1 cellular context compared by ENCODE assay signal in the genomic region with DNA sequence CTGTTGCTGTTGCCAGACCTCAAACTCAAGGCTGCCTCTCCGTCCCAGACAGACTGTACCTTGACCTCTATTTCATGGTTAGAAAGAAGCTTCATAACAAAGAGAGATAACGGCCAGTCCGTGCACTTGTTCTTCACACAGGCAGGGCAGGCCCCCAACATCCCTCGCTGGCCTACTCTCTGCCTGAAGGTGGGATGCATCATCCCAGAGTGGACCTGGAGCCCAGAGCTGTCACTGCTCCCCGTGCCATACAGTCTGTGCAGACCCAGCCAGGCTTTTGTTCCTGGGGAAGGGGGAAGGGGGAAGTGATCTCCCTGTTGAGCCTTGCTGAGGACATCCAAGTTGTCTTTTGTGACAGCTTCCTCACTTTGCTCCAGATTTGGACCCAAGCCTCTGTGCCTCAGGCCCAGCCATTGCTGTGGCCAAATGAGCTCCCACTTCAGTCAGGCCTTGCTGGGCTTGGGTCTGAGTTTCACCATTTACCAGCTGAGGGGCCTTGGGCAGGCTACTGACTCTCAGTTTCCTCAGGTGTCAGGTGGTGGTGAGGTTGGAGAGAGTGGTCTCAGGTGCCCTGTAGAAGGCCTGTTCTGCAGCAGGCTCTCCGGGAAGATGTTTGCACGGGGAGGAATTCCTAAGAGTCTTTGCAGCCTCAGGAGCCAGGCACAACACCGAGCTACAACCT.
TF ChIP-seq lines count a peak whose summit lies in the region.

No MANE protein-coding gene starts in this region.

TF ChIP-seq in HepG2, 621 proteins besides CTCF, POLR2A, EP300 and RAD21 (continued from another document and continues in another):
- TF ChIP-seq, protein P1, sequence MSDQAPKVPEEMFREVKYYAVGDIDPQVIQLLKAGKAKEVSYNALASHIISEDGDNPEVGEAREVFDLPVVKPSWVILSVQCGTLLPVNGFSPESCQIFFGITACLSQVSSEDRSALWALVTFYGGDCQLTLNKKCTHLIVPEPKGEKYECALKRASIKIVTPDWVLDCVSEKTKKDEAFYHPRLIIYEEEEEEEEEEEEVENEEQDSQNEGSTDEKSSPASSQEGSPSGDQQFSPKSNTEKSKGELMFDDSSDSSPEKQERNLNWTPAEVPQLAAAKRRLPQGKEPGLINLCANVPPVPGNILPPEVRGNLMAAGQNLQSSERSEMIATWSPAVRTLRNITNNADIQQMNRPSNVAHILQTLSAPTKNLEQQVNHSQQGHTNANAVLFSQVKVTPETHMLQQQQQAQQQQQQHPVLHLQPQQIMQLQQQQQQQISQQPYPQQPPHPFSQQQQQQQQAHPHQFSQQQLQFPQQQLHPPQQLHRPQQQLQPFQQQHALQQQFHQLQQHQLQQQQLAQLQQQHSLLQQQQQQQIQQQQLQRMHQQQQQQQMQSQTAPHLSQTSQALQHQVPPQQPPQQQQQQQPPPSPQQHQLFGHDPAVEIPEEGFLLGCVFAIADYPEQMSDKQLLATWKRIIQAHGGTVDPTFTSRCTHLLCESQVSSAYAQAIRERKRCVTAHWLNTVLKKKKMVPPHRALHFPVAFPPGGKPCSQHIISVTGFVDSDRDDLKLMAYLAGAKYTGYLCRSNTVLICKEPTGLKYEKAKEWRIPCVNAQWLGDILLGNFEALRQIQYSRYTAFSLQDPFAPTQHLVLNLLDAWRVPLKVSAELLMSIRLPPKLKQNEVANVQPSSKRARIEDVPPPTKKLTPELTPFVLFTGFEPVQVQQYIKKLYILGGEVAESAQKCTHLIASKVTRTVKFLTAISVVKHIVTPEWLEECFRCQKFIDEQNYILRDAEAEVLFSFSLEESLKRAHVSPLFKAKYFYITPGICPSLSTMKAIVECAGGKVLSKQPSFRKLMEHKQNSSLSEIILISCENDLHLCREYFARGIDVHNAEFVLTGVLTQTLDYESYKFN (CRISPR knock-in tag; conservative IDR thresholded peaks at IDR 0.05) = 0 out of 2 replicates have a peak, but pooled peaks have one; percentile 39
- TF ChIP-seq ASH2L (IDR thresholded peaks at IDR 0.05; ENCODE audit: insufficient read length, low read depth, low read length) (no peak), GZF1 (CRISPR knock-in tag; IDR thresholded peaks at IDR 0.05) (no peak), RXRB (CRISPR knock-in tag; IDR thresholded peaks at IDR 0.05; ENCODE audit: borderline replicate concordance) (peak; percentile 55; the same call in 1 of the 2 replicates), XRCC5 (optimal IDR thresholded peaks at IDR 0.05; ENCODE audit: low read length) (no peak), SOX13 (IDR thresholded peaks at IDR 0.05) (no peak), SOX13 (CRISPR knock-in tag; conservative IDR thresholded peaks at IDR 0.05 in 1 of 2, IDR thresholded peaks at IDR 0.05 in 1 of 2) (peak in 1 of 2 experiments; percentile 71; a peak in 1 of 4 replicates), FOXC1 (CRISPR knock-in tag; IDR thresholded peaks at IDR 0.05; ENCODE audit: borderline replicate concordance) (no peak), FOXO1 (CRISPR knock-in tag; IDR thresholded peaks at IDR 0.05) (no peak; the same call in 1 of the 2 replicates), ZNF570 (CRISPR knock-in tag; IDR thresholded peaks at IDR 0.05; ENCODE audit: borderline replicate concordance) (no peak), RXRA (CRISPR knock-in tag; IDR thresholded peaks at IDR 0.05) (0 out of 2 replicates have a peak, but pooled peaks have one; percentile 40), ZMYM4 (CRISPR knock-in tag; IDR thresholded peaks at IDR 0.05) (peak; percentile 28; the same call in 1 of the 2 replicates), MTA3 (CRISPR knock-in tag; IDR thresholded peaks at IDR 0.05) (no peak), TARDBP (CRISPR knock-in tag; IDR thresholded peaks at IDR 0.05) (0 out of 2 replicates have a peak, but pooled peaks have one; percentile 16), FOXK1 (CRISPR knock-in tag; IDR thresholded peaks at IDR 0.05; ENCODE audit: borderline replicate concordance, low read depth) (no peak), ZNF232 (CRISPR knock-in tag; IDR thresholded peaks at IDR 0.05; ENCODE audit: borderline replicate concordance) (no peak), BCL6 (CRISPR knock-in tag; IDR thresholded peaks at IDR 0.05) (peak; percentile 87), HHEX (CRISPR knock-in tag; IDR thresholded peaks at IDR 0.05) (no peak), EHMT2 (IDR thresholded peaks at IDR 0.05; ENCODE audit: borderline replicate concordance, low read depth, low read length) (no peak), ZNF598 (CRISPR knock-in tag; IDR thresholded peaks at IDR 0.05; ENCODE audit: borderline replicate concordance) (no peak), PAWR (CRISPR knock-in tag; IDR thresholded peaks at IDR 0.05; ENCODE audit: borderline replicate concordance) (no peak), HNF4A (CRISPR knock-in tag; IDR thresholded peaks at IDR 0.05) (peak; percentile 82), POLR2AphosphoS5 (IDR thresholded peaks at IDR 0.05; ENCODE audit: low read depth, low read length) (no peak), YY1 (IDR thresholded peaks at IDR 0.05; ENCODE audit: insufficient read depth, insufficient replicate concordance, low read depth, low read length) (no peak), ARNTL (CRISPR knock-in tag; IDR thresholded peaks at IDR 0.05) (no peak), ZNF331 (CRISPR knock-in tag; IDR thresholded peaks at IDR 0.05) (no peak), MATR3 (CRISPR knock-in tag; IDR thresholded peaks at IDR 0.05) (no peak), GABPB1 (CRISPR knock-in tag; IDR thresholded peaks at IDR 0.05) (no peak), ATAD3A (CRISPR knock-in tag; IDR thresholded peaks at IDR 0.05) (no peak), IKZF1 (IDR thresholded peaks at IDR 0.05) (no peak), ZNF670 (CRISPR knock-in tag; IDR thresholded peaks at IDR 0.05; ENCODE audit: borderline replicate concordance) (no peak), ZFY (CRISPR knock-in tag; IDR thresholded peaks at IDR 0.05) (peak; percentile 43; the same call in 1 of the 2 replicates)
- TF ChIP-seq, protein P2, sequence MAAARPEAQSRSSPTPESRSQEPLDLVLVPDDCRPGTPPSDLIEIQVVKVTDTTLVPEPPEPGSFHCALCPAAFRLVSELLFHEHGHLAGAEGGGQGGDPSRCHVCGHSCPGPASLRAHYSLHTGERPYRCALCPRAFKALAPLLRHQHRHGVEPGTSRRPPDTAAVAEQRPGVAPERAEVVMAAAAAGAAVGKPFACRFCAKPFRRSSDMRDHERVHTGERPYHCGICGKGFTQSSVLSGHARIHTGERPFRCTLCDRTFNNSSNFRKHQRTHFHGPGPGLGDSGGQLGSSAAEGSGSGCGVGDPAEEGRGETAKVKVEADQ (CRISPR knock-in tag; IDR thresholded peaks at IDR 0.05; ENCODE audit: borderline replicate concordance) = no peak
- TF ChIP-seq, protein P3, sequence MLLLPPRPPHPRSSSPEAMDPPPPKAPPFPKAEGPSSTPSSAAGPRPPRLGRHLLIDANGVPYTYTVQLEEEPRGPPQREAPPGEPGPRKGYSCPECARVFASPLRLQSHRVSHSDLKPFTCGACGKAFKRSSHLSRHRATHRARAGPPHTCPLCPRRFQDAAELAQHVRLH (CRISPR knock-in tag; IDR thresholded peaks at IDR 0.05; ENCODE audit: borderline replicate concordance, low read depth) = no peak
- TF ChIP-seq, protein P4, sequence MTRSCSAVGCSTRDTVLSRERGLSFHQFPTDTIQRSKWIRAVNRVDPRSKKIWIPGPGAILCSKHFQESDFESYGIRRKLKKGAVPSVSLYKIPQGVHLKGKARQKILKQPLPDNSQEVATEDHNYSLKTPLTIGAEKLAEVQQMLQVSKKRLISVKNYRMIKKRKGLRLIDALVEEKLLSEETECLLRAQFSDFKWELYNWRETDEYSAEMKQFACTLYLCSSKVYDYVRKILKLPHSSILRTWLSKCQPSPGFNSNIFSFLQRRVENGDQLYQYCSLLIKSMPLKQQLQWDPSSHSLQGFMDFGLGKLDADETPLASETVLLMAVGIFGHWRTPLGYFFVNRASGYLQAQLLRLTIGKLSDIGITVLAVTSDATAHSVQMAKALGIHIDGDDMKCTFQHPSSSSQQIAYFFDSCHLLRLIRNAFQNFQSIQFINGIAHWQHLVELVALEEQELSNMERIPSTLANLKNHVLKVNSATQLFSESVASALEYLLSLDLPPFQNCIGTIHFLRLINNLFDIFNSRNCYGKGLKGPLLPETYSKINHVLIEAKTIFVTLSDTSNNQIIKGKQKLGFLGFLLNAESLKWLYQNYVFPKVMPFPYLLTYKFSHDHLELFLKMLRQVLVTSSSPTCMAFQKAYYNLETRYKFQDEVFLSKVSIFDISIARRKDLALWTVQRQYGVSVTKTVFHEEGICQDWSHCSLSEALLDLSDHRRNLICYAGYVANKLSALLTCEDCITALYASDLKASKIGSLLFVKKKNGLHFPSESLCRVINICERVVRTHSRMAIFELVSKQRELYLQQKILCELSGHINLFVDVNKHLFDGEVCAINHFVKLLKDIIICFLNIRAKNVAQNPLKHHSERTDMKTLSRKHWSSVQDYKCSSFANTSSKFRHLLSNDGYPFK (CRISPR knock-in tag; IDR thresholded peaks at IDR 0.05; ENCODE audit: borderline replicate concordance) = no peak
- TF ChIP-seq, protein P5, sequence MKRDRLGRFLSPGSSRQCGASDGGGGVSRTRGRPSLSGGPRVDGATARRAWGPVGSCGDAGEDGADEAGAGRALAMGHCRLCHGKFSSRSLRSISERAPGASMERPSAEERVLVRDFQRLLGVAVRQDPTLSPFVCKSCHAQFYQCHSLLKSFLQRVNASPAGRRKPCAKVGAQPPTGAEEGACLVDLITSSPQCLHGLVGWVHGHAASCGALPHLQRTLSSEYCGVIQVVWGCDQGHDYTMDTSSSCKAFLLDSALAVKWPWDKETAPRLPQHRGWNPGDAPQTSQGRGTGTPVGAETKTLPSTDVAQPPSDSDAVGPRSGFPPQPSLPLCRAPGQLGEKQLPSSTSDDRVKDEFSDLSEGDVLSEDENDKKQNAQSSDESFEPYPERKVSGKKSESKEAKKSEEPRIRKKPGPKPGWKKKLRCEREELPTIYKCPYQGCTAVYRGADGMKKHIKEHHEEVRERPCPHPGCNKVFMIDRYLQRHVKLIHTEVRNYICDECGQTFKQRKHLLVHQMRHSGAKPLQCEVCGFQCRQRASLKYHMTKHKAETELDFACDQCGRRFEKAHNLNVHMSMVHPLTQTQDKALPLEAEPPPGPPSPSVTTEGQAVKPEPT (CRISPR knock-in tag; IDR thresholded peaks at IDR 0.05; ENCODE audit: low read depth) = no peak
- TF ChIP-seq, protein P6, sequence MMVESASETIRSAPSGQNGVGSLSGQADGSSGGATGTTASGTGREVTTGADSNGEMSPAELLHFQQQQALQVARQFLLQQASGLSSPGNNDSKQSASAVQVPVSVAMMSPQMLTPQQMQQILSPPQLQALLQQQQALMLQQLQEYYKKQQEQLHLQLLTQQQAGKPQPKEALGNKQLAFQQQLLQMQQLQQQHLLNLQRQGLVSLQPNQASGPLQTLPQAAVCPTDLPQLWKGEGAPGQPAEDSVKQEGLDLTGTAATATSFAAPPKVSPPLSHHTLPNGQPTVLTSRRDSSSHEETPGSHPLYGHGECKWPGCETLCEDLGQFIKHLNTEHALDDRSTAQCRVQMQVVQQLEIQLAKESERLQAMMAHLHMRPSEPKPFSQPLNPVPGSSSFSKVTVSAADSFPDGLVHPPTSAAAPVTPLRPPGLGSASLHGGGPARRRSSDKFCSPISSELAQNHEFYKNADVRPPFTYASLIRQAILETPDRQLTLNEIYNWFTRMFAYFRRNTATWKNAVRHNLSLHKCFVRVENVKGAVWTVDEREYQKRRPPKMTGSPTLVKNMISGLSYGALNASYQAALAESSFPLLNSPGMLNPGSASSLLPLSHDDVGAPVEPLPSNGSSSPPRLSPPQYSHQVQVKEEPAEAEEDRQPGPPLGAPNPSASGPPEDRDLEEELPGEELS (CRISPR knock-in tag; IDR thresholded peaks at IDR 0.05) = 0 out of 2 replicates have a peak, but pooled peaks have one; percentile 21
- TF ChIP-seq, protein P7, sequence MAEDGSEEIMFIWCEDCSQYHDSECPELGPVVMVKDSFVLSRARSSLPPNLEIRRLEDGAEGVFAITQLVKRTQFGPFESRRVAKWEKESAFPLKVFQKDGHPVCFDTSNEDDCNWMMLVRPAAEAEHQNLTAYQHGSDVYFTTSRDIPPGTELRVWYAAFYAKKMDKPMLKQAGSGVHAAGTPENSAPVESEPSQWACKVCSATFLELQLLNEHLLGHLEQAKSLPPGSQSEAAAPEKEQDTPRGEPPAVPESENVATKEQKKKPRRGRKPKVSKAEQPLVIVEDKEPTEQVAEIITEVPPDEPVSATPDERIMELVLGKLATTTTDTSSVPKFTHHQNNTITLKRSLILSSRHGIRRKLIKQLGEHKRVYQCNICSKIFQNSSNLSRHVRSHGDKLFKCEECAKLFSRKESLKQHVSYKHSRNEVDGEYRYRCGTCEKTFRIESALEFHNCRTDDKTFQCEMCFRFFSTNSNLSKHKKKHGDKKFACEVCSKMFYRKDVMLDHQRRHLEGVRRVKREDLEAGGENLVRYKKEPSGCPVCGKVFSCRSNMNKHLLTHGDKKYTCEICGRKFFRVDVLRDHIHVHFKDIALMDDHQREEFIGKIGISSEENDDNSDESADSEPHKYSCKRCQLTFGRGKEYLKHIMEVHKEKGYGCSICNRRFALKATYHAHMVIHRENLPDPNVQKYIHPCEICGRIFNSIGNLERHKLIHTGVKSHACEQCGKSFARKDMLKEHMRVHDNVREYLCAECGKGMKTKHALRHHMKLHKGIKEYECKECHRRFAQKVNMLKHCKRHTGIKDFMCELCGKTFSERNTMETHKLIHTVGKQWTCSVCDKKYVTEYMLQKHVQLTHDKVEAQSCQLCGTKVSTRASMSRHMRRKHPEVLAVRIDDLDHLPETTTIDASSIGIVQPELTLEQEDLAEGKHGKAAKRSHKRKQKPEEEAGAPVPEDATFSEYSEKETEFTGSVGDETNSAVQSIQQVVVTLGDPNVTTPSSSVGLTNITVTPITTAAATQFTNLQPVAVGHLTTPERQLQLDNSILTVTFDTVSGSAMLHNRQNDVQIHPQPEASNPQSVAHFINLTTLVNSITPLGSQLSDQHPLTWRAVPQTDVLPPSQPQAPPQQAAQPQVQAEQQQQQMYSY (CRISPR knock-in tag; IDR thresholded peaks at IDR 0.05) = no peak
- TF ChIP-seq, protein P8, sequence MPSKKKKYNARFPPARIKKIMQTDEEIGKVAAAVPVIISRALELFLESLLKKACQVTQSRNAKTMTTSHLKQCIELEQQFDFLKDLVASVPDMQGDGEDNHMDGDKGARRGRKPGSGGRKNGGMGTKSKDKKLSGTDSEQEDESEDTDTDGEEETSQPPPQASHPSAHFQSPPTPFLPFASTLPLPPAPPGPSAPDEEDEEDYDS (CRISPR knock-in tag; IDR thresholded peaks at IDR 0.05) = 0 out of 2 replicates have a peak, but pooled peaks have one; percentile 29
- TF ChIP-seq, protein P9, sequence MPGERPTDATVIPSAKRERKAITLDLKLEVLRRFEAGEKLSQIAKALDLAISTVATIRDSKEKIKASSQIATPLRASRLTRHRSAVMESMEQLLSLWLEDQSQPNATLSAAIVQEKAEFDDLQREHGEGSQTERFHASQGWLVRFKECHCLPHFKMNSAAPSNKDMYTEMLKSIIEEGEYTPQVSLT (CRISPR knock-in tag; IDR thresholded peaks at IDR 0.05; ENCODE audit: borderline replicate concordance, low read depth) = no peak
